ENCODE assay signal across 8 cellular contexts in genomic region chr6:52577022-52577777, GRCh38. TPM values are rescaled to one million over a fixed set of nuclear protein-coding genes. Genes with fewer than 3 reads are reported as not detected.
A peak's percentile ranks its signal among the peaks of the same experiment; 100 is the strongest.
DNase-seq lines count a peak whose midpoint lies in the region; ATAC-seq and TF ChIP-seq lines count a peak whose summit lies in the region.

Gene TRAM2 (minus strand): TSS chr6:52577060. CDS start chr6:52576915, 145 bp downstream.

- peaks cover 16% of the 10 kb centered on the region for H3K9me1 ChIP-seq in IMR-90 (ENCODE audit: insufficient read depth, low read length)

- H4K8ac ChIP-seq in IMR-90 (ENCODE audit: low read depth in 2 of 2, low read length in 2 of 2), result peak within 1 kb of the TSS; percentile 93 to 95

- no peak for TF ChIP-seq RAD21 in IMR-90 (IDR thresholded peaks at IDR 0.05; ENCODE audit: low read length)

- peak within 1 kb of the TSS; percentile 100 for H3K4me2 ChIP-seq in IMR-90 (ENCODE audit: low read depth, low read length)

- H3K4me3 Mint-ChIP-seq in activated naive CD4-positive, alpha-beta T cell treated with anti-CD3 and anti-CD28 coated beads for 36 hours, result peak within 1 kb of the TSS; percentile 78

- 1% methylated on average over 21 of the region's 84 CpGs; no CpG with 5 or more reads in 1 of the 2 experiments for WGBS in IMR-90 (ENCODE audit: extremely low coverage in 2 of 2, insufficient read length in 1 of 2), 2 experiments
- WGBS in suprapubic skin, result 1% methylated on average over 7 of the region's 84 CpGs

- peak within 1 kb of the TSS; percentile 100 for H4K5ac ChIP-seq in IMR-90 (ENCODE audit: low read depth, low read length)

- H3K4me1 ChIP-seq in IMR-90 (ENCODE audit: control insufficient read depth, insufficient read depth, low read length), result peaks cover 17% of the 10 kb centered on the region
- H3K4me1 ChIP-seq in suprapubic skin, result peaks cover 51% of the 10 kb centered on the region

- BruUV-seq in IMR-90 (replicated peaks; lab: Mats Ljungman, UMichigan), result TSS peak; percentile 70

- H2BK15ac ChIP-seq in IMR-90 (ENCODE audit: low read depth, low read length), result peak within 1 kb of the TSS; percentile 74; the same call in 2 of the 3 replicates

- DNase-seq in DMS79 (lab: John Stamatoyannopoulos, UW) (peak; percentile 56), IMR-90 (peak; percentile 74), SK-MEL-5 (ENCODE audit: low read depth, low spot score) (peak; percentile 76), germinal center (ENCODE audit: low spot score) (peak; percentile 90), omental fat pad (ENCODE audit: low spot score) (peak; percentile 60), suprapubic skin (ENCODE audit: low spot score in 2 of 2) (peak; percentile 87 to 88)
- DNase-seq in activated naive CD4-positive, alpha-beta T cell treated with anti-CD3 and anti-CD28 coated beads for 36 hours, result peak; percentile 65

- CTCF ChIA-PET in IMR-90 (lab: Yijun Ruan, JAX), result interaction anchor here (0.8 to 3.1 kb wide), 6 partner anchors 18 to 88 kb away, joined by 3 to 12 read pairs (median 4); no protein-coding TSS in a partner anchor
- CTCF ChIA-PET in activated naive CD4-positive, alpha-beta T cell treated with anti-CD3 and anti-CD28 coated beads for 36 hours (lab: Charles Lee), result interaction anchor here (0.6 to 2.8 kb wide), 9 partner anchors 18 to 215 kb away, joined by 3 to 10 read pairs (median 4); partner anchors contain the start of gene PAQR8

- peak within 1 kb of the TSS; percentile 93 for H2BK120ac ChIP-seq in IMR-90 (ENCODE audit: low read depth, low read length)

- ATAC-seq in GM21528 (IDR thresholded peaks at IDR 0.05; ENCODE audit: low FRiP score, unreplicated experiment) (peak; percentile 52), IMR-90 (ENCODE audit: low read depth) (peak; percentile 85), omental fat pad (ENCODE audit: low FRiP score) (peak; percentile 87)

- H3K27ac ChIP-seq in IMR-90 (ENCODE audit: insufficient read depth, low read length) (peak within 1 kb of the TSS; percentile 92), suprapubic skin (peak within 1 kb of the TSS; percentile 95)

- dilution Hi-C loops in IMR-90 (cut with HindIII; ENCODE audit: low sequenced_read_pairs, unreplicated experiment), result no loop called here

- H2AK5ac ChIP-seq in IMR-90 (ENCODE audit: low read depth, low read length), result peak within 1 kb of the TSS; percentile 90

- peaks cover 0 to 43% of the 10 kb centered on the region in 2 experiments; a peak in 3 of 4 replicates for H3K79me1 ChIP-seq in IMR-90 (ENCODE audit: low read depth in 1 of 2, low read length in 2 of 2)

- peaks cover 4% of the 10 kb centered on the region for H3K36me3 Mint-ChIP-seq in activated naive CD4-positive, alpha-beta T cell treated with anti-CD3 and anti-CD28 coated beads for 36 hours (ENCODE audit: low read depth)

- peak within 1 kb of the TSS; percentile 96 for H3K18ac ChIP-seq in IMR-90 (ENCODE audit: low read depth, low read length)

- H3K27me3 Mint-ChIP-seq in activated naive CD4-positive, alpha-beta T cell treated with anti-CD3 and anti-CD28 coated beads for 36 hours (ENCODE audit: low read depth), result no peaks in the 10 kb centered on the region

- peak; percentile 76 for TF ChIP-seq POLR2A in IMR-90 (IDR thresholded peaks at IDR 0.05; ENCODE audit: low read depth, low read length)
- TF ChIP-seq POLR2A in suprapubic skin (IDR thresholded peaks at IDR 0.05), result peak in 1 of 2 donors; percentile 48

- H2BK20ac ChIP-seq in IMR-90 (ENCODE audit: low read depth, low read length), result peak within 1 kb of the TSS; percentile 48; the same call in 1 of the 2 replicates

- POLR2A ChIA-PET in IMR-90 (lab: Charles Lee; ENCODE audit: unreplicated experiment), result interaction anchor here (0.6 to 1.3 kb wide), 4 partner anchors 13 to 157 kb away, joined by 3 to 6 read pairs (median 3); partner anchors contain the start of gene EFHC1

- H3K27me3 ChIP-seq in IMR-90 (ENCODE audit: control insufficient read depth, insufficient read depth, low read length) (no peaks in the 10 kb centered on the region), suprapubic skin (no peaks in the 10 kb centered on the region)

- H3K4me3 ChIP-seq in IMR-90 (ENCODE audit: insufficient read depth, low read depth, low read length), result peak within 1 kb of the TSS; percentile 93
- peak within 1 kb of the TSS; percentile 83 for H3K4me3 ChIP-seq in suprapubic skin

- no peak for TF ChIP-seq EP300 in suprapubic skin (IDR thresholded peaks at IDR 0.05)

- H4K91ac ChIP-seq in IMR-90 (ENCODE audit: insufficient read depth, low read depth, low read length), result peak within 1 kb of the TSS; percentile 99

- H3K4ac ChIP-seq in IMR-90 (ENCODE audit: low read depth, low read length), result peak within 1 kb of the TSS; percentile 97

- H3K36me3 ChIP-seq in IMR-90 (ENCODE audit: control insufficient read depth, insufficient read depth, low read length) (peaks cover 3% of the 10 kb centered on the region; the same call in 1 of the 2 replicates), suprapubic skin (no peaks in the 10 kb centered on the region)

- no peaks in the 10 kb centered on the region for H3K9me3 Mint-ChIP-seq in activated naive CD4-positive, alpha-beta T cell treated with anti-CD3 and anti-CD28 coated beads for 36 hours

- H2AFZ ChIP-seq in IMR-90 (replicated peaks; ENCODE audit: low read length, poor library complexity), result peak within 1 kb of the TSS; percentile 90

- peak within 1 kb of the TSS; percentile 99 for H3K23ac ChIP-seq in IMR-90 (ENCODE audit: low read depth, low read length)

- peak within 1 kb of the TSS; percentile 96 for H3K9ac ChIP-seq in IMR-90 (ENCODE audit: low read depth, low read length)

- H3K9me3 ChIP-seq in IMR-90 (ENCODE audit: control insufficient read depth, insufficient read depth, low read length) (no peaks in the 10 kb centered on the region), suprapubic skin (no peaks in the 10 kb centered on the region)

- in situ Hi-C loops in IMR-90 (cut with MboI; ENCODE audit: low sequenced_read_pairs) (loop anchor here (5.0 kb wide), 1 partner anchor 75 kb away; no protein-coding TSS in a partner anchor), SK-MEL-5 (cut with HindIII; ENCODE audit: low pct_unique_long_range_greater_than_20kb, low sequenced_read_pairs) (no loop called here)

- peaks cover 33% of the 10 kb centered on the region for H4K20me1 ChIP-seq in IMR-90 (ENCODE audit: insufficient read depth, low read length)

- peak within 1 kb of the TSS; percentile 97 for H3K56ac ChIP-seq in IMR-90 (ENCODE audit: extremely low read depth, insufficient read depth, low read length)

- peak within 1 kb of the TSS; percentile 97 for H3K14ac ChIP-seq in IMR-90 (replicated peaks; ENCODE audit: low read depth, low read length)

- H2BK5ac ChIP-seq in IMR-90 (ENCODE audit: low read depth, low read length, poor library complexity, severe bottlenecking), result peak within 1 kb of the TSS; percentile 91

- TF ChIP-seq CTCF in IMR-90 (conservative IDR thresholded peaks at IDR 0.05; ENCODE audit: low read depth, low read length) (0 out of 2 replicates have a peak, but pooled peaks have one; percentile 2), omental fat pad (IDR thresholded peaks at IDR 0.05) (no peak), suprapubic skin (IDR thresholded peaks at IDR 0.05) (no peak)

- H3K4me1 Mint-ChIP-seq in activated naive CD4-positive, alpha-beta T cell treated with anti-CD3 and anti-CD28 coated beads for 36 hours (ENCODE audit: low read depth), result peaks cover 43% of the 10 kb centered on the region

- peak within 1 kb of the TSS; percentile 65 for H3K27ac Mint-ChIP-seq in activated naive CD4-positive, alpha-beta T cell treated with anti-CD3 and anti-CD28 coated beads for 36 hours

- intact Hi-C loops in IMR-90 (cut with micrococcal nuclease), result loop anchor here (2.0 kb wide), 2 partner anchors 60 to 76 kb away; no protein-coding TSS in a partner anchor
- intact Hi-C loops in activated naive CD4-positive, alpha-beta T cell treated with anti-CD3 and anti-CD28 coated beads for 36 hours (cut with micrococcal nuclease), result loop anchor here (1.0 to 10.0 kb wide), 6 partner anchors 20 to 728 kb away; partner anchors contain the start of genes EFHC1 and GSTA4

- peak within 1 kb of the TSS; percentile 97 for H2AK9ac ChIP-seq in IMR-90 (replicated peaks; ENCODE audit: low read depth, low read length, poor library complexity)

TF ChIP-seq in IMR-90, 13 proteins besides CTCF, POLR2A, EP300 and RAD21:
- TF ChIP-seq, protein P1, sequence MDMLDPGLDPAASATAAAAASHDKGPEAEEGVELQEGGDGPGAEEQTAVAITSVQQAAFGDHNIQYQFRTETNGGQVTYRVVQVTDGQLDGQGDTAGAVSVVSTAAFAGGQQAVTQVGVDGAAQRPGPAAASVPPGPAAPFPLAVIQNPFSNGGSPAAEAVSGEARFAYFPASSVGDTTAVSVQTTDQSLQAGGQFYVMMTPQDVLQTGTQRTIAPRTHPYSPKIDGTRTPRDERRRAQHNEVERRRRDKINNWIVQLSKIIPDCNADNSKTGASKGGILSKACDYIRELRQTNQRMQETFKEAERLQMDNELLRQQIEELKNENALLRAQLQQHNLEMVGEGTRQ (IDR thresholded peaks at IDR 0.05; ENCODE audit: low read depth, low read length), result no peak
- TF ChIP-seq BHLHE40 (IDR thresholded peaks at IDR 0.05; ENCODE audit: low read depth, low read length) (peak; percentile 61), CEBPB (IDR thresholded peaks at IDR 0.05; ENCODE audit: low read depth, low read length) (no peak), MAZ (IDR thresholded peaks at IDR 0.05; ENCODE audit: borderline replicate concordance, low read depth, low read length) (peak; percentile 84; the same call in 1 of the 2 replicates), CHD1 (IDR thresholded peaks at IDR 0.05; ENCODE audit: low read depth, low read length) (no peak), RFX5 (IDR thresholded peaks at IDR 0.05; ENCODE audit: low read depth, low read length) (no peak), SMC3 (IDR thresholded peaks at IDR 0.05; ENCODE audit: low read depth, low read length) (no peak), RCOR1 (IDR thresholded peaks at IDR 0.05; ENCODE audit: insufficient replicate concordance, low read length) (no peak)

RNA-seq across cellular contexts. Expression of gene TRAM2, which starts in this region (rescaled TPM):
- 77.2 and 81.1 TPM in 2 replicates for total RNA-seq in IMR-90 (2012; rRNA removed)
- 94.2 and 95.7 TPM in 2 replicates for polyA plus RNA-seq in IMR-90 (2012; rRNA removed)
- 51.8 and 52.7 TPM in 2 replicates for polyA plus RNA-seq in IMR-90 (2012; cell fraction: cytosol; rRNA removed)
- 86.8 and 207 TPM in 2 replicates for polyA plus RNA-seq in IMR-90 (2012; cell fraction: nucleus; rRNA removed; ENCODE audit: low replicate concordance)
- total RNA-seq in SK-MEL-5 (2014; rRNA removed; shearing (Covaris generic)), result 11.4 and 11.5 TPM in 2 replicates
- 12.0 and 20.2 TPM in 2 replicates for polyA plus RNA-seq in SK-MEL-5 (2015; cell fraction: cytosol; rRNA removed)
- 11.4 and 15.3 TPM in 2 replicates for polyA plus RNA-seq in SK-MEL-5 (2015; cell fraction: nucleus; rRNA removed)
- total RNA-seq in activated naive CD4-positive, alpha-beta T cell treated with anti-CD3 and anti-CD28 coated beads for 36 hours, result 1 to 10 TPM; 2.5 to 2.9 TPM
- 10 to 100 TPM; 17.8 to 29.8 (median 26.3) TPM for total RNA-seq in omental fat pad
- total RNA-seq in suprapubic skin, result 10 to 100 TPM in 1 of 4 donors, 1 to 10 TPM in 3; 6.5 to 14.1 (median 7.2) TPM

Comparison
In these comparisons a context has a peak if more than half of its experiments do, and no peak if none do; other contexts are left out.
1. Peak in every context shown above with its lines: DNase-seq, ATAC-seq, H3K4me3 ChIP-seq and H3K27ac ChIP-seq.